ENCODE assay signal across 17 cellular contexts in the genomic region with DNA sequence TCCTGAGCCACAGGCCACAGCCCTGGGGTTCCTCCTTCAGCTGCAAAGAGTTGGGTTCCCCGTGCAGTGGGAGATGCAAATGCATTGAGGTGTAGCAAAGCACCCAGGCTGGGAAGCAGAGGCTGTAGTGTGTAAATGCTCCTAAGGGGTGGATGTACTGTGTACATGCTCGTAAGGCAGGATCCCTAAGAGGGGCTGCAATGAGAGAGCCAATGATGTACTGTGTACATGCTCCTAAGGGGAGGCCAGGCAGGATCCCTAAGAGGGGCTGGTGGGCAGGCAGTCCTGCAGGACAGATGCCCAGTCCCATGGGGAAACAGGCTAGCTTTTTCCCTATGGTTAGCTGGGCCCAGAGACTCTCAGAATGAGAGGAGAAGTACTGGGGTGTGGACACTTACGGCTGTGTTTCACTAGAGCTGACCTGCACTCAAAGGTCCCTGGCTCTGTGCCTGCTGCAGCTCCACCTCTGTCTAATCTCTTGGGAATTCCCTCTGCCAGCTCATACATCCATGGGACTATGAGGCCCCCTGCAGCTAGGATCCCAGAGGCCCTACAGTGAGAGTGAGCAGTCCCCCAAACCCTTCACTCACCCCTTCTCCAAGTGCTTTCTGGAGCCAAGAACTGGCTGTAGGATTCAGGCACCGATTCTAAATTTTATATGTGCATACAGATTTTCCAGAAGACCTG.
A peak's percentile ranks its signal among the peaks of the same experiment; 100 is the strongest.
DNase-seq lines count a peak whose midpoint lies in the region; ATAC-seq, FAIRE-seq and TF ChIP-seq lines count a peak whose summit lies in the region.
"Had no signal": no experiment of that assay in that cellular context is flagged by ENCODE, and none has a peak within 500 bp of the region (broad histone marks: within the 10 kb centered on the region; RNA-seq: fewer than 3 reads in every experiment).

No MANE protein-coding gene starts in this region.

- peak overlapping the region; percentile 57 for H2BK120ac ChIP-seq in IMR-90 (ENCODE audit: low read depth, low read length)

- H3K36me3 Mint-ChIP-seq in Calu3 (ENCODE audit: insufficient read depth, unreplicated experiment) (no peaks in the 10 kb centered on the region), immature natural killer cell (no peaks in the 10 kb centered on the region)
- H3K36me3 Mint-ChIP-seq: CD8-positive, alpha-beta T cell had no signal

- peak overlapping the region; percentile 2 to 66; a peak in 3 of 4 replicates for H4K8ac ChIP-seq in IMR-90 (ENCODE audit: low read depth in 2 of 2, low read length in 2 of 2)

- H4K20me1 ChIP-seq in IMR-90 (ENCODE audit: insufficient read depth, low read length) = no peaks in the 10 kb centered on the region
- H4K20me1 ChIP-seq in HepG2 (ENCODE audit: insufficient read depth, low read length) = no peaks in the 10 kb centered on the region

- H3K56ac ChIP-seq in IMR-90 (ENCODE audit: extremely low read depth, insufficient read depth, low read length) = no peak overlapping the region

- H3K27ac ChIP-seq in IMR-90 (ENCODE audit: insufficient read depth, low read length) (no peak overlapping the region; the same call in 1 of the 2 replicates), HepG2 (ENCODE audit: extremely low read length, insufficient read depth, low read length) (no peak overlapping the region)
- H3K27ac ChIP-seq: gastrocnemius medialis, psoas muscle had no signal

- H3K4me3 ChIP-seq in IMR-90 (ENCODE audit: insufficient read depth, low read depth, low read length) (no peak overlapping the region), astrocyte of the spinal cord (ENCODE audit: low read depth, low read length) (no peak overlapping the region), HepG2 (replicated peaks in 1 of 3; ENCODE audit: insufficient read depth in 1 of 3, low read depth in 2 of 3, low read length in 3 of 3) (no peak overlapping the region)
- H3K4me3 ChIP-seq: gastrocnemius medialis, K562, psoas muscle had no signal

- POLR2A ChIA-PET in IMR-90 (lab: Charles Lee; ENCODE audit: unreplicated experiment) = no interaction called here
- POLR2A ChIA-PET in HepG2 (lab: Yijun Ruan, JAX) = no interaction called here

- H2AFZ ChIP-seq in IMR-90 (replicated peaks; ENCODE audit: low read length, poor library complexity) = peak overlapping the region; percentile 78
- H2AFZ ChIP-seq in HepG2 (ENCODE audit: low read length) = no peak overlapping the region

- H3K4me1 Mint-ChIP-seq in Calu3 (ENCODE audit: low read depth, unreplicated experiment) = peaks cover 8% of the 10 kb centered on the region
- peaks cover 2 to 8% of the 10 kb centered on the region in 2 donors for H3K4me1 Mint-ChIP-seq in immature natural killer cell
- H3K4me1 Mint-ChIP-seq: central memory CD8-positive, alpha-beta T cell had no signal

- peak overlapping the region; percentile 20 for H4K5ac ChIP-seq in IMR-90 (ENCODE audit: low read depth, low read length)

- CTCF ChIA-PET in Calu3 (lab: Charles Lee) (interaction anchor here (1.6 kb wide), 1 partner anchor 1121 kb away, joined by 5 read pairs; no protein-coding TSS in a partner anchor), IMR-90 (lab: Yijun Ruan, JAX) (no interaction called here), HepG2 (lab: Yijun Ruan, JAX; ENCODE audit: low intra/inter-chr PET ratio, low total read pairs) (no interaction called here)

- ATAC-seq in IMR-90 (ENCODE audit: low read depth) (peak; percentile 64), HepG2 (peak; percentile 36; the same call in 2 of the 3 replicates), GM21528 (IDR thresholded peaks at IDR 0.05; ENCODE audit: low FRiP score, unreplicated experiment) (no peak)
- ATAC-seq: CD8-positive, alpha-beta T cell; gastrocnemius medialis; K562; psoas muscle had no signal

- FAIRE-seq in HepG2 (lab: Jason Lieb, UNC) = no peak
- FAIRE-seq: K562 had no signal

- H2AK5ac ChIP-seq in IMR-90 (ENCODE audit: low read depth, low read length) = peak overlapping the region; percentile 62; the same call in 1 of the 2 replicates

- TF ChIP-seq CTCF in Calu3 (IDR thresholded peaks at IDR 0.05; ENCODE audit: unreplicated experiment) = no peak
- peak; percentile 56 for TF ChIP-seq CTCF in IMR-90 (conservative IDR thresholded peaks at IDR 0.05; ENCODE audit: low read depth, low read length)
- TF ChIP-seq CTCF in astrocyte of the spinal cord (IDR thresholded peaks at IDR 0.05; ENCODE audit: low read depth, low read length) = peak; percentile 23
- TF ChIP-seq CTCF in HepG2 (CRISPR knock-in tag; IDR thresholded peaks at IDR 0.05) = no peak

- peak overlapping the region; percentile 17 for H2AK9ac ChIP-seq in IMR-90 (replicated peaks; ENCODE audit: low read depth, low read length, poor library complexity)

- intact Hi-C loops in Calu3 (cut with micrococcal nuclease; ENCODE audit: unreplicated experiment) (loop anchor here (1.0 to 10.0 kb wide), 4 partner anchors 398 to 1210 kb away; no protein-coding TSS in a partner anchor), IMR-90 (cut with micrococcal nuclease) (loop anchor here (1.0 to 5.0 kb wide), 4 partner anchors 153 to 1358 kb away; no protein-coding TSS in a partner anchor), HepG2 (cut with micrococcal nuclease; ENCODE audit: unreplicated experiment) (no loop called here)

- TF ChIP-seq EP300 in HepG2 (IDR thresholded peaks at IDR 0.05; ENCODE audit: low read depth in 2 of 2, low read length in 2 of 2) = no peak
- TF ChIP-seq EP300 in HepG2 (CRISPR knock-in tag; IDR thresholded peaks at IDR 0.05; ENCODE audit: borderline replicate concordance) = no peak

- H3K4ac ChIP-seq in IMR-90 (ENCODE audit: low read depth, low read length) = peak overlapping the region; percentile 86

- no peaks in the 10 kb centered on the region for H3K9me3 Mint-ChIP-seq in Calu3 (ENCODE audit: low read depth, unreplicated experiment)
- no peaks in the 10 kb centered on the region for H3K9me3 Mint-ChIP-seq in immature natural killer cell

- peak overlapping the region; percentile 7 for H3K18ac ChIP-seq in IMR-90 (ENCODE audit: low read depth, low read length)

- TF ChIP-seq POLR2A in IMR-90 (IDR thresholded peaks at IDR 0.05; ENCODE audit: low read depth, low read length) (no peak), HepG2 (IDR thresholded peaks at IDR 0.05; ENCODE audit: insufficient read depth in 1 of 2, low read depth in 2 of 2, low read length in 2 of 2) (no peak)

- BruUV-seq in Calu3 (replicated peaks; lab: Mats Ljungman, UMichigan) = no TSS peak
- BruUV-seq in IMR-90 (replicated peaks; lab: Mats Ljungman, UMichigan) = no TSS peak
- no TSS peak for BruUV-seq in HepG2 (replicated peaks; lab: Mats Ljungman, UMichigan)

- peak; percentile 62 for DNase-seq in Calu3
- peak; percentile 79 for DNase-seq in IMR-90
- peak; percentile 28 for DNase-seq in astrocyte of the spinal cord (ENCODE audit: low read depth, low spot score)
- DNase-seq in HepG2 (ENCODE audit: low spot score) = no peak
- DNase-seq in cortex of kidney (lab: John Stamatoyannopoulos, UW) = no peak
- no peak for DNase-seq in OCI-M1 (lab: John Stamatoyannopoulos, UW)
- no peak for DNase-seq in immature natural killer cell
- DNase-seq: CD8-positive, alpha-beta T cell; gastrocnemius medialis; mammary epithelial cell; psoas muscle; Right ventricle myocardium superior; stimulated activated CD4-positive, alpha-beta T cell treated with anti-CD3 and anti-CD28 coated beads, Interleukin-4, amount 100 ng/mL, for 4 hours had no signal

- H3K9me1 ChIP-seq in IMR-90 (ENCODE audit: insufficient read depth, low read length) = peaks cover 5% of the 10 kb centered on the region; the same call in 1 of the 2 replicates

- 0 out of 3 replicates have a peak overlapping the region, but pooled peaks have one; percentile 4 for H2BK15ac ChIP-seq in IMR-90 (ENCODE audit: low read depth, low read length)

- H3K4me3 Mint-ChIP-seq in Calu3 (ENCODE audit: low read depth, unreplicated experiment) (no peak overlapping the region), immature natural killer cell (no peak overlapping the region)
- H3K4me3 Mint-ChIP-seq: CD8-positive, alpha-beta T cell; central memory CD8-positive, alpha-beta T cell; stimulated activated naive CD8-positive, alpha-beta T cell treated with anti-CD3 and anti-CD28 coated beads, Interleukin-15, Interleukin-2, amounts not matched to agents 100 ng/mL and 50 ng/mL, for 24 hours had no signal

- H3K9me3 ChIP-seq in IMR-90 (ENCODE audit: control insufficient read depth, insufficient read depth, low read length) (no peaks in the 10 kb centered on the region), HepG2 (ENCODE audit: low read length) (no peaks in the 10 kb centered on the region)
- H3K9me3 ChIP-seq: gastrocnemius medialis, psoas muscle had no signal

- in situ Hi-C loops in IMR-90 (cut with MboI; ENCODE audit: low sequenced_read_pairs) (loop anchor here (25.0 kb wide), 1 partner anchor 1123 kb away; no protein-coding TSS in a partner anchor), astrocyte of the spinal cord (cut with HindIII; ENCODE audit: low sequenced_read_pairs) (no loop called here), HepG2 (cut with HindIII; ENCODE audit: extremely low pct_ligation_motif_present, low pct_unique_long_range_greater_than_20kb) (no loop called here)

- H3K27ac Mint-ChIP-seq in Calu3 (ENCODE audit: unreplicated experiment) (no peak overlapping the region), immature natural killer cell (no peak overlapping the region)
- H3K27ac Mint-ChIP-seq: CD8-positive, alpha-beta T cell; stimulated activated naive CD8-positive, alpha-beta T cell treated with anti-CD3 and anti-CD28 coated beads, Interleukin-15, Interleukin-2, amounts not matched to agents 100 ng/mL and 50 ng/mL, for 24 hours had no signal

- no peaks in the 10 kb centered on the region for H3K79me2 ChIP-seq in HepG2 (ENCODE audit: insufficient read depth, low read length)

- no peaks in the 10 kb centered on the region for H3K27me3 ChIP-seq in IMR-90 (ENCODE audit: control insufficient read depth, insufficient read depth, low read length)
- H3K27me3 ChIP-seq in HepG2 (ENCODE audit: control insufficient read depth in 1 of 2, insufficient read depth in 2 of 2, low read length in 2 of 2) = no peaks in the 10 kb centered on the region
- H3K27me3 ChIP-seq: gastrocnemius medialis had no signal

- H2BK5ac ChIP-seq in IMR-90 (ENCODE audit: low read depth, low read length, poor library complexity, severe bottlenecking) = peak overlapping the region; percentile 26

- H3K4me2 ChIP-seq in IMR-90 (ENCODE audit: low read depth, low read length) (no peak overlapping the region), HepG2 (ENCODE audit: low read depth, low read length) (no peak overlapping the region)

- H3K23ac ChIP-seq in IMR-90 (ENCODE audit: low read depth, low read length) = 0 out of 2 replicates have a peak overlapping the region, but pooled peaks have one; percentile 39

- H3K36me3 ChIP-seq in IMR-90 (ENCODE audit: control insufficient read depth, insufficient read depth, low read length) = no peaks in the 10 kb centered on the region
- no peaks in the 10 kb centered on the region for H3K36me3 ChIP-seq in HepG2 (replicated peaks in 1 of 2; ENCODE audit: control insufficient read depth in 1 of 2, insufficient read depth in 2 of 2, low read length in 2 of 2)
- H3K36me3 ChIP-seq: gastrocnemius medialis had no signal

- TF ChIP-seq RAD21 in IMR-90 (IDR thresholded peaks at IDR 0.05; ENCODE audit: low read length) (peak; percentile 73), HepG2 (CRISPR knock-in tag; IDR thresholded peaks at IDR 0.05) (no peak)

- H3K4me1 ChIP-seq in IMR-90 (ENCODE audit: control insufficient read depth, insufficient read depth, low read length) (peaks cover 8% of the 10 kb centered on the region), HepG2 (ENCODE audit: insufficient read depth, low read length) (no peaks in the 10 kb centered on the region)
- H3K4me1 ChIP-seq: gastrocnemius medialis, psoas muscle had no signal

- dilution Hi-C loops in IMR-90 (cut with HindIII; ENCODE audit: low sequenced_read_pairs, unreplicated experiment) = no loop called here

- H3K14ac ChIP-seq in IMR-90 (replicated peaks; ENCODE audit: low read depth, low read length) = peak overlapping the region; percentile 61

- 100% methylated on average over 1 of the region's 4 CpGs; no CpG with 5 or more reads in 1 of the 2 experiments for WGBS in IMR-90 (ENCODE audit: extremely low coverage in 2 of 2, insufficient read length in 1 of 2), 2 experiments
- 14% methylated on average over 3 of the region's 4 CpGs for WGBS in HepG2 (ENCODE audit: low lambda C conversion rate)

- H3K9ac ChIP-seq in IMR-90 (ENCODE audit: low read depth, low read length) (no peak overlapping the region), HepG2 (ENCODE audit: insufficient read depth, low read depth, low read length) (no peak overlapping the region)

- H3K27me3 Mint-ChIP-seq in Calu3 (ENCODE audit: unreplicated experiment) = no peaks in the 10 kb centered on the region
- H3K27me3 Mint-ChIP-seq in immature natural killer cell (ENCODE audit: low read depth in 3 of 3) = peaks cover 0 to 2% (median 0%) of the 10 kb centered on the region in 3 donors
- H3K27me3 Mint-ChIP-seq: central memory CD8-positive, alpha-beta T cell; stimulated activated naive CD8-positive, alpha-beta T cell treated with anti-CD3 and anti-CD28 coated beads, Interleukin-15, Interleukin-2, amounts not matched to agents 100 ng/mL and 50 ng/mL, for 24 hours had no signal

- H4K91ac ChIP-seq in IMR-90 (ENCODE audit: insufficient read depth, low read depth, low read length) = peak overlapping the region; percentile 86

- peak overlapping the region; percentile 79 for H2BK20ac ChIP-seq in IMR-90 (ENCODE audit: low read depth, low read length)

- no peaks in the 10 kb centered on the region for H3K79me1 ChIP-seq in IMR-90 (ENCODE audit: low read depth in 1 of 2, low read length in 2 of 2)

Comparison
In these comparisons a context has a peak if more than half of its experiments do, and no peak if none do; other contexts are left out.
1. DNase-seq: peak in Calu3 (single experiment), IMR-90 (single experiment) and astrocyte of the spinal cord (single experiment); none in HepG2 (single experiment), cortex of kidney (single experiment), OCI-M1 (single experiment) and immature natural killer cell (0 of 3).
2. CTCF ChIP-seq: peak in IMR-90 (single experiment) and astrocyte of the spinal cord (single experiment); none in Calu3 (single experiment) and HepG2 (single experiment).